In genomic region chr2:134261398-134262131, GRCh38 we compare ENCODE assay signal across 8 cellular contexts. TPM values are rescaled to one million over a fixed set of nuclear protein-coding genes. Genes with fewer than 3 reads are reported as not detected.
DNase-seq lines count a peak whose midpoint lies in the region; ATAC-seq, FAIRE-seq and TF ChIP-seq lines count a peak whose summit lies in the region.

No MANE protein-coding gene starts in this region.

- no peak for TF ChIP-seq POLR2A in H1 (IDR thresholded peaks at IDR 0.05; ENCODE audit: control extremely low read depth in 1 of 2, low read depth in 2 of 2, low read length in 2 of 2)

- H3K36me3 ChIP-seq in H1 (ENCODE audit: control insufficient read depth in 2 of 4, insufficient read depth in 4 of 4, low read length in 3 of 4), result no peaks in the 10 kb centered on the region; a peak in 1 of 8 replicates

- H3K4me1 ChIP-seq in H1 (replicated peaks in 1 of 4; ENCODE audit: control insufficient read depth in 3 of 4, insufficient read depth in 4 of 4, low read length in 3 of 4), result peaks cover 3 to 11% (median 8%) of the 10 kb centered on the region in 4 experiments; a peak in 6 of 7 replicates

- no peak overlapping the region for H3K4me3 ChIP-seq in H1 (ENCODE audit: extremely low read depth in 1 of 4, insufficient read depth in 2 of 4, low read depth in 3 of 4, low read length in 4 of 4)

- CTCF ChIA-PET in H1 (lab: Charles Lee; ENCODE audit: partially characterized antibody), result interaction anchor here (0.8 to 4.2 kb wide), 12 partner anchors 9 to 190 kb away, joined by 3 to 29 read pairs (median 4); no protein-coding TSS in a partner anchor

- 87% methylated on average over 6 of the region's 6 CpGs; no CpG with 5 or more reads in 1 of the 2 experiments for WGBS in H1 (ENCODE audit: extremely low coverage in 1 of 2, insufficient coverage in 1 of 2, insufficient read length in 1 of 2, insufficient replicate concordance in 2 of 2, low coverage in 1 of 2, low lambda C conversion rate in 2 of 2, missing lambda C conversion rate in 1 of 2), 2 experiments

- H2BK15ac ChIP-seq in H1 (ENCODE audit: low read length), result no peak overlapping the region

- FAIRE-seq in H1 (lab: Jason Lieb, UNC) (no peak), RCC 7860 (lab: Jason Lieb, UNC) (no peak)

- H3K36me3 Mint-ChIP-seq in stimulated activated naive B cell treated with anti-CD40 and anti-IgM and Interleukin-4, amounts not matched to agents 10 μg/mL and 1 μg/mL and 100 μg/mL, for 72 hours, result peaks cover 8 to 13% of the 10 kb centered on the region in 2 donors

- peak overlapping the region; percentile 84 for H2AK5ac ChIP-seq in H1 (ENCODE audit: low read depth, low read length)

- peaks cover 51 to 84% of the 10 kb centered on the region in 2 donors for H3K4me1 Mint-ChIP-seq in stimulated activated naive B cell treated with anti-CD40 and anti-IgM and Interleukin-4, amounts not matched to agents 10 μg/mL and 1 μg/mL and 100 μg/mL, for 72 hours

- no peaks in the 10 kb centered on the region for H3K9me3 Mint-ChIP-seq in stimulated activated naive B cell treated with anti-CD40 and anti-IgM and Interleukin-4, amounts not matched to agents 10 μg/mL and 1 μg/mL and 100 μg/mL, for 72 hours

- peak overlapping the region; percentile 85 for H3K27ac Mint-ChIP-seq in stimulated activated naive B cell treated with anti-CD40 and anti-IgM and Interleukin-4, amounts not matched to agents 10 μg/mL and 1 μg/mL and 100 μg/mL, for 72 hours

- H4K8ac ChIP-seq in H1 (ENCODE audit: extremely low read depth, insufficient read depth, low read length), result no peak overlapping the region

- H3K79me2 ChIP-seq in H1 (ENCODE audit: control insufficient read depth in 1 of 2, insufficient read depth in 2 of 2, low read length in 2 of 2), result peaks cover 0 to 24% of the 10 kb centered on the region in 2 experiments; a peak in 1 of 4 replicates

- no peak overlapping the region for H3K27ac ChIP-seq in H1 (ENCODE audit: low read depth, low read length)

- no peak for TF ChIP-seq CTCF in H1 (IDR thresholded peaks at IDR 0.05; ENCODE audit: control extremely low read depth in 1 of 3, insufficient read depth in 1 of 3, low read depth in 1 of 3, low read length in 3 of 3)

- DNase-seq in AG08396 (ENCODE audit: low spot score) (peak; percentile 18), H1 (ENCODE audit: low read depth in 1 of 2, low spot score in 2 of 2) (peak in 1 of 2 experiments; percentile 7), GOT3 (lab: John Stamatoyannopoulos, UW) (no peak), RCC 7860 (ENCODE audit: low spot score) (no peak)
- DNase-seq in stimulated activated naive B cell treated with anti-CD40 and anti-IgM and Interleukin-4, amounts not matched to agents 10 μg/mL and 1 μg/mL and 100 μg/mL, for 72 hours, result no peak
- no peak for DNase-seq in stimulated activated naive CD4-positive, alpha-beta T cell (lab: John Stamatoyannopoulos, UW)

- no peak overlapping the region for H4K5ac ChIP-seq in H1 (ENCODE audit: insufficient read length, low read depth, low read length)

- no peak for TF ChIP-seq RAD21 in H1 (IDR thresholded peaks at IDR 0.05 in 1 of 2, conservative IDR thresholded peaks at IDR 0.05 in 1 of 2; ENCODE audit: low read depth in 2 of 2, low read length in 2 of 2)

- no peaks in the 10 kb centered on the region for H3K27me3 ChIP-seq in H1 (replicated peaks in 1 of 4; ENCODE audit: control insufficient read depth in 3 of 4, extremely low read depth in 1 of 4, insufficient read depth in 3 of 4, low read length in 3 of 4)

- peak; percentile 64 for ATAC-seq in GM19452 (IDR thresholded peaks at IDR 0.05; ENCODE audit: unreplicated experiment)
- ATAC-seq in HG03469 (IDR thresholded peaks at IDR 0.05; ENCODE audit: unreplicated experiment), result peak; percentile 42
- peak; percentile 60 to 65 for ATAC-seq in stimulated activated naive B cell treated with anti-CD40 and anti-IgM and Interleukin-4, amounts not matched to agents 10 μg/mL and 1 μg/mL and 100 μg/mL, for 72 hours (replicated peaks)

- H3K27me3 Mint-ChIP-seq in stimulated activated naive B cell treated with anti-CD40 and anti-IgM and Interleukin-4, amounts not matched to agents 10 μg/mL and 1 μg/mL and 100 μg/mL, for 72 hours, result no peaks in the 10 kb centered on the region

- no peak overlapping the region for H3K18ac ChIP-seq in H1 (ENCODE audit: extremely low read depth, low read length)

- H3K4me2 ChIP-seq in H1 (ENCODE audit: insufficient read depth in 1 of 2, low read depth in 2 of 2, low read length in 2 of 2), result peak overlapping the region; percentile 31 to 46

- POLR2A ChIA-PET in H1 (lab: Charles Lee; ENCODE audit: partially characterized antibody), result no interaction called here

- no peak overlapping the region for H3K23ac ChIP-seq in H1 (ENCODE audit: insufficient read length)

- 0 out of 2 replicates have a peak overlapping the region, but pooled peaks have one; percentile 88 for H2BK12ac ChIP-seq in H1 (ENCODE audit: low read depth, low read length)

- TF ChIP-seq EP300 in H1 (IDR thresholded peaks at IDR 0.05; ENCODE audit: borderline replicate concordance in 1 of 2, low read depth in 2 of 2, low read length in 2 of 2), result no peak

- H2BK120ac ChIP-seq in H1 (replicated peaks; ENCODE audit: low read depth, low read length), result no peak overlapping the region

- no peaks in the 10 kb centered on the region for H3K9me3 ChIP-seq in H1 (ENCODE audit: insufficient read depth in 2 of 2, low read depth in 1 of 2, low read length in 1 of 2)

- no peak overlapping the region for H3K4ac ChIP-seq in H1 (replicated peaks; ENCODE audit: insufficient read length, low read depth, low read length)

- peak overlapping the region; percentile 61; the same call in 1 of the 2 replicates for H2BK5ac ChIP-seq in H1 (ENCODE audit: low read depth, low read length)

- no peak overlapping the region for H2BK20ac ChIP-seq in H1 (ENCODE audit: low read length)

- H4K20me1 ChIP-seq in H1 (replicated peaks in 1 of 2; ENCODE audit: control insufficient read depth in 1 of 2, insufficient read depth in 2 of 2, low read length in 2 of 2), result peaks cover 0 to 15% of the 10 kb centered on the region in 2 experiments

- no peak overlapping the region for H3K56ac ChIP-seq in H1 (replicated peaks; ENCODE audit: insufficient read length, low read depth, low read length)

- peak overlapping the region; percentile 23 to 36 for H3K4me3 Mint-ChIP-seq in stimulated activated naive B cell treated with anti-CD40 and anti-IgM and Interleukin-4, amounts not matched to agents 10 μg/mL and 1 μg/mL and 100 μg/mL, for 72 hours

- no peak overlapping the region for H2AFZ ChIP-seq in H1 (ENCODE audit: low read length)

- no peak overlapping the region for H4K91ac ChIP-seq in H1 (replicated peaks; ENCODE audit: insufficient read length, low read length)

- H3K9ac ChIP-seq in H1 (replicated peaks in 1 of 4; ENCODE audit: extremely low read depth in 1 of 4, low read depth in 3 of 4, low read length in 3 of 4), result no peak overlapping the region; a peak in 1 of 7 replicates

- no peak overlapping the region for H3K14ac ChIP-seq in H1 (ENCODE audit: insufficient read length)

- peaks cover 7% of the 10 kb centered on the region for H3K79me1 ChIP-seq in H1 (ENCODE audit: low read depth, low read length)

- H3K23me2 ChIP-seq in H1 (ENCODE audit: low read depth, low read length), result no peaks in the 10 kb centered on the region

TF ChIP-seq in H1, 55 proteins besides CTCF, POLR2A, EP300 and RAD21 (continues in another document):
- TF ChIP-seq CHD2 (IDR thresholded peaks at IDR 0.05; ENCODE audit: low read length) (no peak), JUND (IDR thresholded peaks at IDR 0.05; ENCODE audit: low read length) (no peak), CHD1 (IDR thresholded peaks at IDR 0.05; ENCODE audit: low read depth, low read length) (no peak), GTF2F1 (IDR thresholded peaks at IDR 0.05; ENCODE audit: borderline replicate concordance, low read depth, low read length) (no peak), TCF12 (IDR thresholded peaks at IDR 0.05; ENCODE audit: low read depth, low read length) (no peak), KDM5A (IDR thresholded peaks at IDR 0.05; ENCODE audit: low read length) (no peak), BACH1 (IDR thresholded peaks at IDR 0.05; ENCODE audit: low read length) (no peak), RXRA (IDR thresholded peaks at IDR 0.05; ENCODE audit: insufficient read depth, low read depth, low read length) (no peak), POLR2AphosphoS5 (IDR thresholded peaks at IDR 0.05; ENCODE audit: low read depth, low read length) (no peak), JUN (IDR thresholded peaks at IDR 0.05; ENCODE audit: low read depth, low read length) (no peak), E2F6 (IDR thresholded peaks at IDR 0.05) (no peak), SRF (IDR thresholded peaks at IDR 0.05; ENCODE audit: low read depth, low read length) (no peak), HDAC6 (IDR thresholded peaks at IDR 0.05; ENCODE audit: low read depth, low read length) (no peak), SAP30 (IDR thresholded peaks at IDR 0.05; ENCODE audit: insufficient read depth, insufficient replicate concordance, low read length) (no peak), SIRT6 (IDR thresholded peaks at IDR 0.05; ENCODE audit: low read length) (no peak), PHF8 (conservative IDR thresholded peaks at IDR 0.05; ENCODE audit: low read depth, low read length) (no peak), CEBPB (IDR thresholded peaks at IDR 0.05; ENCODE audit: low read depth, low read length) (no peak)

RNA-seq across cellular contexts. Expression of gene MGAT5, which starts 7.7 kb away (rescaled TPM):
- 49.2 and 49.4 TPM in 2 replicates for total RNA-seq in H1 (2021; fragmentation: NEBNext Ultra II Directional; extraction: Animal tissue kit (Norgen Biotek cat#: 25700))
- polyA plus RNA-seq in H1 (2011; rRNA removed), result 10.9 and 11.2 TPM in 2 replicates
- polyA plus RNA-seq in H1 (2011; cell fraction: cytosol; rRNA removed), result 14.8 TPM
- 20.7 TPM for polyA plus RNA-seq in H1 (2011; cell fraction: nucleus; rRNA removed)
- polyA plus RNA-seq in H1 (2012, experiment 1 of 2), result 16.3 to 23.5 TPM (median 19.1 TPM) in 4 replicates
- 1.8 TPM for polyA plus RNA-seq in H1 (2012, experiment 2 of 2)
- 21.6 TPM for polyA plus RNA-seq in H1 (2013, experiment 1 of 2)
- polyA plus RNA-seq in H1 (2013, experiment 2 of 2), result 23.7 TPM
- polyA minus RNA-seq in H1 (2011; rRNA and poly(A)+ RNA removed), result 66.6 and 90.3 TPM in 2 replicates
- 26.0 TPM for polyA minus RNA-seq in H1 (2011; cell fraction: cytosol; rRNA and poly(A)+ RNA removed)
- polyA minus RNA-seq in H1 (2011; cell fraction: nucleus; rRNA and poly(A)+ RNA removed), result 119 TPM
